ENCODE assay signal across 16 cellular contexts in the genomic region with DNA sequence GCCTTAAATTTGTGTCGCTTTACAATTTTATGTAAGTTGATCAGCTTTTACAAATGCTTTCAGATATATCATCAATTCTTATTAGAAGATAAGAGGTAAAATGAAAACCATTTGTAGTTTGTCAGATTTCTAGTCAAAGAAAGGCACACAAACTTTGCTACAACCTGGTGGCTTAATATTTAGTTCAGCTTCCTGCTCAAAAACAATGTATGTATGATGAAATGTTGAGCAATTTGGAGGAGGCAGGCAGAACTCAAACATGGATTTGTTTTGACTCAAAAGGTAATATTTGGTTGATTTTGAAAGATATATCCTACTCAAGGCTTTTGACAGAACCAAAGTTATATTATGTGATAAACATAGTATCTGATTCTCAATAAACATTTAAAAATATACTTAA.
DNase-seq lines count a peak whose midpoint lies in the region; ATAC-seq lines count a peak whose summit lies in the region.
"Had no signal": no experiment of that assay in that cellular context is flagged by ENCODE, and none has a peak within 500 bp of the region (broad histone marks: within the 10 kb centered on the region; RNA-seq: fewer than 3 reads in every experiment).

No MANE protein-coding gene starts in this region.

- peak; percentile 14 for DNase-seq in DMS53 treated with DMSO at 0.1 percent for 48 hours (lab: John Stamatoyannopoulos, UW; ENCODE audit: unreplicated experiment)
- DNase-seq in MV-4-11 (lab: John Stamatoyannopoulos, UW) = peak; percentile 28
- peak; percentile 15 for DNase-seq in amniotic epithelial cell (ENCODE audit: low read depth)
- peak; percentile 12 for DNase-seq in kidney tubule cell (ENCODE audit: low spot score)
- no peak for DNase-seq in stimulated activated CD4-positive, alpha-beta T cell treated with anti-CD3 and anti-CD28 coated beads, Interleukin-4, amount 100 ng/mL, for 1 hour
- DNase-seq: activated CD8-positive, alpha-beta T cell treated with anti-CD3 and anti-CD28 coated beads for 36 hours; activated naive CD8-positive, alpha-beta T cell treated with anti-CD3 and anti-CD28 coated beads, Interleukin-2, amount 50 U/mL, for 24 hours; caudate nucleus; KG1; NCI-H146; NCI-H345; SK-N-SH; stimulated activated naive B cell treated with anti-CD40 and anti-IgM and Interleukin-4, amounts not matched to agents 10 μg/mL and 1 μg/mL and 100 μg/mL, for 72 hours had no signal

- ATAC-seq in HG02623 (IDR thresholded peaks at IDR 0.05; ENCODE audit: unreplicated experiment) = no peak
- ATAC-seq in GM21717 (IDR thresholded peaks at IDR 0.05; ENCODE audit: unreplicated experiment) = no peak
- ATAC-seq in HG03442 (IDR thresholded peaks at IDR 0.05; ENCODE audit: unreplicated experiment) = no peak
- ATAC-seq: activated CD8-positive, alpha-beta T cell treated with anti-CD3 and anti-CD28 coated beads for 36 hours; activated naive CD8-positive, alpha-beta T cell treated with anti-CD3 and anti-CD28 coated beads, Interleukin-2, amount 50 U/mL, for 24 hours; stimulated activated naive B cell treated with anti-CD40 and anti-IgM and Interleukin-4, amounts not matched to agents 10 μg/mL and 1 μg/mL and 100 μg/mL, for 72 hours had no signal
